8 cellular contexts compared by ENCODE assay signal in the genomic region with DNA sequence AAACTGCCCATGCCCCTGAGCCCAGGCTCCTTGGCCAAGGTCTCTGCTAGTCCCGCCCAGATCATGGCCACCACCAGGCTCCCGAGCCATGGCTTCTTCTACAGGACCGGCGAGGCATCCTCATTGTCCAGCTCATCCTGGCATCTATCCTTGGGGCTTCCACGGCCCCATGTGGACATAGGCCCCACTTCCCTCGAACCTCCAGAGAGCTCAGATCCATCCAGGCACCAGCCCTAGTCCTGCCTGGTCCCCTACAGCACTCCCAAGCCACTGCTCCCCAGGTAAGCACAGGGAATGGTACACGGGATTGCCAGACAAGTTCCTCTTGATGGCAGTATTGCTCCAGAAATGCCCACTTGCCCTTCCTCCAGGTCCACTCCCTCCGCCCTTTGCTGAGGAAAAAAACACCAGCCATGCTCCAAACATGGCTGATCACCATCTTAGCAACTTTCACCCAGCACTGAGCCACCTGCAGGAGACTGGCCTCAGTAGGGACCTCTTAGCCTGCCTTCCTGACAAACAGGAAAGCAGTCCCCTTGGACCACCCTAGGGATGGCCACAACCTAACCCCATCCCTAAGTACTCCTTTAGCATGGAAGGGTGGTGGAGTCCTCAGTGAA.
DNase-seq lines count a peak whose midpoint lies in the region; ATAC-seq and TF ChIP-seq lines count a peak whose summit lies in the region.

No MANE protein-coding gene starts in this region.

- H3K36me3 ChIP-seq in DND-41 (ENCODE audit: insufficient read depth, low read length) (no peaks in the 10 kb centered on the region), right lobe of liver (no peaks in the 10 kb centered on the region)

- H3K4me1 Mint-ChIP-seq in IgD-negative memory B cell, result peaks cover 9 to 20% (median 12%) of the 10 kb centered on the region in 3 donors
- no peaks in the 10 kb centered on the region for H3K4me1 Mint-ChIP-seq in activated CD4-positive, alpha-beta memory T cell treated with anti-CD3 and anti-CD28 coated beads, Interleukin-2, amount 10 ng/mL, durations not matched to agents 7 days and 5 days

- H3K4me3 ChIP-seq in DND-41 (ENCODE audit: low read depth in 1 of 2, low read length in 2 of 2) (no peak overlapping the region), right lobe of liver (no peak overlapping the region)

- peak overlapping the region in 2 of 3 donors; percentile 77 to 96 for H3K27ac Mint-ChIP-seq in IgD-negative memory B cell
- no peak overlapping the region for H3K27ac Mint-ChIP-seq in activated CD4-positive, alpha-beta memory T cell treated with anti-CD3 and anti-CD28 coated beads, Interleukin-2, amount 10 ng/mL, durations not matched to agents 7 days and 5 days

- H3K27me3 ChIP-seq in DND-41 (ENCODE audit: insufficient read depth, low read length, poor library complexity) (no peaks in the 10 kb centered on the region), right lobe of liver (no peaks in the 10 kb centered on the region)

- TF ChIP-seq CTCF in DND-41 (IDR thresholded peaks at IDR 0.05; ENCODE audit: borderline replicate concordance, extremely low read depth, low read length, poor library complexity, severe bottlenecking) (no peak), VCaP (conservative IDR thresholded peaks at IDR 0.05) (0 out of 2 replicates have a peak, but pooled peaks have one; percentile 12), right lobe of liver (IDR thresholded peaks at IDR 0.05) (peak; percentile 27 to 69 (median 44))

- no peak overlapping the region for H2AFZ ChIP-seq in DND-41 (ENCODE audit: low read depth, low read length)

- H3K4me1 ChIP-seq in DND-41 (ENCODE audit: insufficient read depth, low read length) (no peaks in the 10 kb centered on the region), right lobe of liver (peaks cover 0 to 4% (median under 1%) of the 10 kb centered on the region in 4 donors)

- H3K4me2 ChIP-seq in DND-41 (ENCODE audit: insufficient read depth, low read length), result no peak overlapping the region

- H3K9me3 ChIP-seq in DND-41 (ENCODE audit: insufficient read depth, low read length, severe bottlenecking) (no peaks in the 10 kb centered on the region), right lobe of liver (no peaks in the 10 kb centered on the region)

- ATAC-seq in DND-41 (ENCODE audit: insufficient read depth, low read depth) (no peak), GM19468 (IDR thresholded peaks at IDR 0.05; ENCODE audit: extremely low read depth, unreplicated experiment) (peak; percentile 31), right lobe of liver (peak in 3 of 4 donors; percentile 23 to 70 (median 69)), HG03025 (IDR thresholded peaks at IDR 0.05; ENCODE audit: low FRiP score, unreplicated experiment) (no peak)

- H3K27ac ChIP-seq in DND-41 (ENCODE audit: low read length) (no peak overlapping the region), VCaP (no peak overlapping the region), right lobe of liver (no peak overlapping the region)

- peak overlapping the region in 3 of 4 donors; percentile 4 to 82 (median 24) for H3K4me3 Mint-ChIP-seq in IgD-negative memory B cell
- no peak overlapping the region for H3K4me3 Mint-ChIP-seq in activated CD4-positive, alpha-beta memory T cell treated with anti-CD3 and anti-CD28 coated beads, Interleukin-2, amount 10 ng/mL, durations not matched to agents 7 days and 5 days

- WGBS in right lobe of liver (ENCODE audit: insufficient coverage, low coverage, low lambda C conversion rate, missing lambda C conversion rate), result 70% methylated on average over 6 of the region's 8 CpGs

- H3K9me3 Mint-ChIP-seq in IgD-negative memory B cell, result peaks cover 0 to 2% (median 0%) of the 10 kb centered on the region in 3 donors
- peaks cover 3% of the 10 kb centered on the region for H3K9me3 Mint-ChIP-seq in activated CD4-positive, alpha-beta memory T cell treated with anti-CD3 and anti-CD28 coated beads, Interleukin-2, amount 10 ng/mL, durations not matched to agents 7 days and 5 days

- no peak overlapping the region for H3K9ac ChIP-seq in DND-41 (ENCODE audit: low read depth, low read length)

- CTCF ChIA-PET in activated CD4-positive, alpha-beta memory T cell treated with anti-CD3 and anti-CD28 coated beads, Interleukin-2, amount 10 ng/mL, durations not matched to agents 7 days and 5 days (lab: Charles Lee), result no interaction called here

- POLR2A ChIA-PET in activated CD4-positive, alpha-beta memory T cell treated with anti-CD3 and anti-CD28 coated beads, Interleukin-2, amount 10 ng/mL, durations not matched to agents 7 days and 5 days (lab: Charles Lee), result no interaction called here

- intact Hi-C loops in right lobe of liver (cut with DNase I), result no loop called here

- no peaks in the 10 kb centered on the region for H4K20me1 ChIP-seq in DND-41 (ENCODE audit: insufficient read depth, low read length)

- no peaks in the 10 kb centered on the region for H3K27me3 Mint-ChIP-seq in IgD-negative memory B cell
- no peaks in the 10 kb centered on the region for H3K27me3 Mint-ChIP-seq in activated CD4-positive, alpha-beta memory T cell treated with anti-CD3 and anti-CD28 coated beads, Interleukin-2, amount 10 ng/mL, durations not matched to agents 7 days and 5 days

- H3K79me2 ChIP-seq in DND-41 (ENCODE audit: insufficient read depth, low read length), result no peaks in the 10 kb centered on the region

- TF ChIP-seq POLR2A in right lobe of liver (IDR thresholded peaks at IDR 0.05), result no peak

- no peaks in the 10 kb centered on the region for H3K36me3 Mint-ChIP-seq in IgD-negative memory B cell
- no peaks in the 10 kb centered on the region for H3K36me3 Mint-ChIP-seq in activated CD4-positive, alpha-beta memory T cell treated with anti-CD3 and anti-CD28 coated beads, Interleukin-2, amount 10 ng/mL, durations not matched to agents 7 days and 5 days (ENCODE audit: low read depth)

- DNase-seq in DND-41, result peak; percentile 5
- DNase-seq in right lobe of liver, result peak in 2 of 3 donors; percentile 56 to 64
- DNase-seq in epidermal melanocyte (ENCODE audit: insufficient read length, low spot score), result no peak
- no peak for DNase-seq in activated CD4-positive, alpha-beta memory T cell treated with anti-CD3 and anti-CD28 coated beads, Interleukin-2, amount 10 ng/mL, durations not matched to agents 7 days and 5 days

Comparison
In these comparisons a context has a peak if more than half of its experiments do, and no peak if none do; other contexts are left out.
1. ATAC-seq: peak in GM19468 (single experiment) and right lobe of liver (3 of 4); none in DND-41 (single experiment) and HG03025 (single experiment).
2. DNase-seq: peak in DND-41 (single experiment) and right lobe of liver (2 of 3); none in epidermal melanocyte (single experiment) and activated CD4-positive, alpha-beta memory T cell treated with anti-CD3 and anti-CD28 coated beads, Interleukin-2, amount 10 ng/mL, durations not matched to agents 7 days and 5 days (single experiment).